In genomic region chr1:46037597-46037936, GRCh38 we compare ENCODE assay signal across 11 cellular contexts.
A peak's percentile ranks its signal among the peaks of the same experiment; 100 is the strongest.
DNase-seq lines count a peak whose midpoint lies in the region; ATAC-seq, FAIRE-seq and TF ChIP-seq lines count a peak whose summit lies in the region.
"Had no signal": no experiment of that assay in that cellular context is flagged by ENCODE, and none has a peak within 500 bp of the region (broad histone marks: within the 10 kb centered on the region; RNA-seq: fewer than 3 reads in every experiment).

No MANE protein-coding gene starts in this region.

- H3K9me3 Mint-ChIP-seq in endodermal cell: no peaks in the 10 kb centered on the region
- H3K9me3 Mint-ChIP-seq: CD4-positive, alpha-beta memory T cell had no signal

- CTCF ChIA-PET in H1 (lab: Charles Lee; ENCODE audit: partially characterized antibody): interaction anchor here (0.6 to 8.1 kb wide), 20 partner anchors 10 to 444 kb away, joined by 3 to 128 read pairs (median 3); partner anchors contain the start of genes P3R3URF and POMGNT1

- H3K36me3 Mint-ChIP-seq in endodermal cell (ENCODE audit: low read depth): peaks cover 15% of the 10 kb centered on the region

- no peaks in the 10 kb centered on the region for H3K27me3 Mint-ChIP-seq in endodermal cell (ENCODE audit: insufficient read depth)
- H3K27me3 Mint-ChIP-seq: CD4-positive, alpha-beta memory T cell had no signal

- H2BK15ac ChIP-seq in H1 (ENCODE audit: low read length): no peak overlapping the region

- H3K4me1 ChIP-seq in right atrium auricular region (peaks cover 0 to 55% of the 10 kb centered on the region in 2 donors), heart right ventricle (peaks cover 9 to 68% (median 55%) of the 10 kb centered on the region in 9 donors), Karpas-422 (ENCODE audit: low read length) (peaks cover 53% of the 10 kb centered on the region), H1 (replicated peaks in 1 of 4; ENCODE audit: control insufficient read depth in 3 of 4, insufficient read depth in 4 of 4, low read length in 3 of 4) (no peaks in the 10 kb centered on the region; a peak in 1 of 7 replicates), upper lobe of right lung (peaks cover 16% of the 10 kb centered on the region), endodermal cell (ENCODE audit: control insufficient read depth, insufficient read depth, low read length) (no peaks in the 10 kb centered on the region)
- H3K4me1 ChIP-seq: A549 had no signal

- no peaks in the 10 kb centered on the region for H4K20me1 ChIP-seq in Karpas-422 (ENCODE audit: insufficient read depth, low read depth, low read length)
- H4K20me1 ChIP-seq in H1 (replicated peaks in 1 of 2; ENCODE audit: control insufficient read depth in 1 of 2, insufficient read depth in 2 of 2, low read length in 2 of 2): peaks cover 0 to 3% of the 10 kb centered on the region in 2 experiments

- peak in 1 of 2 experiments; percentile 51; a peak in 1 of 3 replicates for TF ChIP-seq POLR2A in H1 (IDR thresholded peaks at IDR 0.05; ENCODE audit: control extremely low read depth in 1 of 2, low read depth in 2 of 2, low read length in 2 of 2)

- no peaks in the 10 kb centered on the region for H3K9me2 ChIP-seq in Karpas-422 (replicated peaks; ENCODE audit: insufficient read depth, low read length)

- no peak overlapping the region for H2BK20ac ChIP-seq in H1 (ENCODE audit: low read length)

- 0 out of 2 replicates have a peak overlapping the region, but pooled peaks have one; percentile 56 for H2AK5ac ChIP-seq in H1 (ENCODE audit: low read depth, low read length)

- ATAC-seq in heart right ventricle: no peak
- ATAC-seq in upper lobe of right lung: no peak

- no peak overlapping the region for H3K4ac ChIP-seq in H1 (replicated peaks; ENCODE audit: insufficient read length, low read depth, low read length)

- H3K23me2 ChIP-seq in H1 (ENCODE audit: low read depth, low read length): no peaks in the 10 kb centered on the region

- H3K27me3 ChIP-seq in right atrium auricular region (no peaks in the 10 kb centered on the region), heart right ventricle (no peaks in the 10 kb centered on the region), Karpas-422 (ENCODE audit: low read length) (no peaks in the 10 kb centered on the region), H1 (replicated peaks in 1 of 4; ENCODE audit: control insufficient read depth in 3 of 4, extremely low read depth in 1 of 4, insufficient read depth in 3 of 4, low read length in 3 of 4) (no peaks in the 10 kb centered on the region), upper lobe of right lung (no peaks in the 10 kb centered on the region), endodermal cell (ENCODE audit: control insufficient read depth, insufficient read depth, low read length, poor library complexity, severe bottlenecking) (no peaks in the 10 kb centered on the region)

- H2BK5ac ChIP-seq in H1 (ENCODE audit: low read depth, low read length): no peak overlapping the region

- no peak for TF ChIP-seq RAD21 in H1 (IDR thresholded peaks at IDR 0.05 in 1 of 2, conservative IDR thresholded peaks at IDR 0.05 in 1 of 2; ENCODE audit: low read depth in 2 of 2, low read length in 2 of 2)

- intact Hi-C loops in heart right ventricle (cut with DNase I): loop anchor here (1.0 to 5.0 kb wide), 6 partner anchors 95 to 185 kb away; partner anchors contain the start of gene PIK3R3 (in 4 of the 10)
- intact Hi-C loops in upper lobe of right lung (cut with DNase I): loop anchor here (2.0 kb wide), 1 partner anchor 141 kb away; no protein-coding TSS in a partner anchor

- no peaks in the 10 kb centered on the region for H3K79me1 ChIP-seq in H1 (ENCODE audit: low read depth, low read length)

- H2AFZ ChIP-seq in Karpas-422 (ENCODE audit: low read length): no peak overlapping the region
- H2AFZ ChIP-seq in H1 (ENCODE audit: low read length): no peak overlapping the region

- no peak overlapping the region for H3K56ac ChIP-seq in H1 (replicated peaks; ENCODE audit: insufficient read length, low read depth, low read length)

- POLR2A ChIA-PET in H1 (lab: Charles Lee; ENCODE audit: partially characterized antibody): interaction anchor here (1.3 to 2.5 kb wide), 3 partner anchors 94 to 144 kb away, joined by 4 to 9 read pairs (median 6); partner anchors contain the start of gene PIK3R3

- H3K9ac ChIP-seq in Karpas-422 (ENCODE audit: low read length): no peak overlapping the region
- no peak overlapping the region for H3K9ac ChIP-seq in H1 (replicated peaks in 1 of 4; ENCODE audit: extremely low read depth in 1 of 4, low read depth in 3 of 4, low read length in 3 of 4)
- no peak overlapping the region for H3K9ac ChIP-seq in endodermal cell (ENCODE audit: extremely low read depth, low read length, poor library complexity, severe bottlenecking)

- H2BK12ac ChIP-seq in H1 (ENCODE audit: low read depth, low read length): no peak overlapping the region

- no peak overlapping the region for H3K23ac ChIP-seq in H1 (ENCODE audit: insufficient read length)

- H4K5ac ChIP-seq in H1 (ENCODE audit: insufficient read length, low read depth, low read length): no peak overlapping the region

- H3K18ac ChIP-seq in H1 (ENCODE audit: extremely low read depth, low read length): no peak overlapping the region

- TF ChIP-seq CTCF in right atrium auricular region (IDR thresholded peaks at IDR 0.05) (no peak), heart right ventricle (IDR thresholded peaks at IDR 0.05) (no peak), H1 (IDR thresholded peaks at IDR 0.05; ENCODE audit: control extremely low read depth in 1 of 3, insufficient read depth in 1 of 3, low read depth in 1 of 3, low read length in 3 of 3) (no peak), upper lobe of right lung (IDR thresholded peaks at IDR 0.05) (no peak), endodermal cell (conservative IDR thresholded peaks at IDR 0.05) (no peak)

- H4K8ac ChIP-seq in H1 (ENCODE audit: extremely low read depth, insufficient read depth, low read length): no peak overlapping the region

- WGBS in heart right ventricle, 2 donors: 64 to 74% methylated on average over 4 of the region's 4 CpGs
- WGBS in H1 (ENCODE audit: extremely low coverage in 1 of 2, insufficient coverage in 1 of 2, insufficient read length in 1 of 2, insufficient replicate concordance in 2 of 2, low coverage in 1 of 2, low lambda C conversion rate in 2 of 2, missing lambda C conversion rate in 1 of 2), 2 experiments: 90% methylated on average over 4 of the region's 4 CpGs; no CpG with 5 or more reads in 1 of the 2 experiments
- 93% methylated on average over 3 to 4 of the region's 4 CpGs for WGBS in endodermal cell (ENCODE audit: insufficient coverage in 1 of 2, insufficient read length in 1 of 2), 2 experiments

- H3K27ac ChIP-seq in right atrium auricular region: peak overlapping the region; percentile 24 to 48
- peak overlapping the region in 2 of 10 donors; percentile 30 to 46 for H3K27ac ChIP-seq in heart right ventricle
- H3K27ac ChIP-seq in Karpas-422 (ENCODE audit: low read length): peak overlapping the region; percentile 12
- H3K27ac ChIP-seq in H1 (ENCODE audit: low read depth, low read length): no peak overlapping the region
- H3K27ac ChIP-seq in upper lobe of right lung: peak overlapping the region; percentile 11
- H3K27ac ChIP-seq in endodermal cell (ENCODE audit: low read depth, low read length): no peak overlapping the region
- H3K27ac ChIP-seq: A549, RWPE1 had no signal

- H3K4me2 ChIP-seq in Karpas-422 (ENCODE audit: low read depth, low read length, poor library complexity, severe bottlenecking) (no peak overlapping the region), H1 (ENCODE audit: insufficient read depth in 1 of 2, low read depth in 2 of 2, low read length in 2 of 2) (no peak overlapping the region)
- H3K4me2 ChIP-seq: A549 had no signal

- no peak overlapping the region for H3K4me3 Mint-ChIP-seq in endodermal cell
- H3K4me3 Mint-ChIP-seq: CD4-positive, alpha-beta memory T cell had no signal

- no peak overlapping the region for H3K27ac Mint-ChIP-seq in endodermal cell
- H3K27ac Mint-ChIP-seq: CD4-positive, alpha-beta memory T cell had no signal

- no peaks in the 10 kb centered on the region for H3K79me2 ChIP-seq in Karpas-422 (ENCODE audit: low read length)
- no peaks in the 10 kb centered on the region for H3K79me2 ChIP-seq in H1 (ENCODE audit: control insufficient read depth in 1 of 2, insufficient read depth in 2 of 2, low read length in 2 of 2)

- H3K9me3 ChIP-seq in right atrium auricular region (no peaks in the 10 kb centered on the region), heart right ventricle (no peaks in the 10 kb centered on the region), Karpas-422 (ENCODE audit: low read length) (no peaks in the 10 kb centered on the region), H1 (ENCODE audit: insufficient read depth in 2 of 2, low read depth in 1 of 2, low read length in 1 of 2) (no peaks in the 10 kb centered on the region), upper lobe of right lung (no peaks in the 10 kb centered on the region), endodermal cell (ENCODE audit: control insufficient read depth, low read length) (no peaks in the 10 kb centered on the region)
- H3K9me3 ChIP-seq: A549 had no signal

- H3K4me3 ChIP-seq in right atrium auricular region (no peak overlapping the region), heart right ventricle (no peak overlapping the region), Karpas-422 (ENCODE audit: low read length) (no peak overlapping the region), H1 (ENCODE audit: extremely low read depth in 1 of 4, insufficient read depth in 2 of 4, low read depth in 3 of 4, low read length in 4 of 4) (no peak overlapping the region), upper lobe of right lung (no peak overlapping the region), endodermal cell (ENCODE audit: low read length) (no peak overlapping the region)
- H3K4me3 ChIP-seq: A549 had no signal

- no peak overlapping the region for H3K14ac ChIP-seq in H1 (ENCODE audit: insufficient read length)

- H3K4me1 Mint-ChIP-seq in endodermal cell: no peaks in the 10 kb centered on the region
- H3K4me1 Mint-ChIP-seq: CD4-positive, alpha-beta memory T cell had no signal

- TF ChIP-seq EP300 in H1 (IDR thresholded peaks at IDR 0.05; ENCODE audit: borderline replicate concordance in 1 of 2, low read depth in 2 of 2, low read length in 2 of 2): no peak

- DNase-seq in right atrium auricular region (ENCODE audit: low spot score) (no peak), heart right ventricle (no peak), Karpas-422 (no peak), H1 (ENCODE audit: low read depth in 1 of 2, low spot score in 2 of 2) (no peak), upper lobe of right lung (no peak), NCI-H2171 treated with DMSO at 0.1 percent for 48 hours (lab: John Stamatoyannopoulos, UW) (no peak), endodermal cell (no peak)
- no peak for DNase-seq in activated naive CD4-positive, alpha-beta T cell treated with Interleukin-2 at 50 U/mL for 16 hours

- peaks cover 12% of the 10 kb centered on the region for H3K36me3 ChIP-seq in right atrium auricular region
- peaks cover 0 to 61% (median 6%) of the 10 kb centered on the region in 9 donors for H3K36me3 ChIP-seq in heart right ventricle
- H3K36me3 ChIP-seq in Karpas-422 (ENCODE audit: insufficient read depth, low read length): peaks cover 11% of the 10 kb centered on the region; the same call in 1 of the 2 replicates
- H3K36me3 ChIP-seq in H1 (ENCODE audit: control insufficient read depth in 2 of 4, insufficient read depth in 4 of 4, low read length in 3 of 4): peaks cover 0 to 11% (median 3%) of the 10 kb centered on the region in 4 experiments; a peak in 7 of 8 replicates
- peaks cover 2% of the 10 kb centered on the region for H3K36me3 ChIP-seq in upper lobe of right lung
- peaks cover 35% of the 10 kb centered on the region for H3K36me3 ChIP-seq in endodermal cell (ENCODE audit: control insufficient read depth, insufficient read depth, low read length)

- H2BK120ac ChIP-seq in H1 (replicated peaks; ENCODE audit: low read depth, low read length): no peak overlapping the region

- FAIRE-seq in H1 (lab: Jason Lieb, UNC): no peak
- FAIRE-seq: A549 had no signal

- H4K91ac ChIP-seq in H1 (replicated peaks; ENCODE audit: insufficient read length, low read length): no peak overlapping the region

Comparison
In these comparisons a context has a peak if more than half of its experiments do, and no peak if none do; other contexts are left out.
1. H3K27ac ChIP-seq: peak in right atrium auricular region (2 of 2), Karpas-422 (single experiment) and upper lobe of right lung (single experiment); none in H1 (single experiment) and endodermal cell (single experiment).